17 cellular contexts compared by ENCODE assay signal in the genomic region with DNA sequence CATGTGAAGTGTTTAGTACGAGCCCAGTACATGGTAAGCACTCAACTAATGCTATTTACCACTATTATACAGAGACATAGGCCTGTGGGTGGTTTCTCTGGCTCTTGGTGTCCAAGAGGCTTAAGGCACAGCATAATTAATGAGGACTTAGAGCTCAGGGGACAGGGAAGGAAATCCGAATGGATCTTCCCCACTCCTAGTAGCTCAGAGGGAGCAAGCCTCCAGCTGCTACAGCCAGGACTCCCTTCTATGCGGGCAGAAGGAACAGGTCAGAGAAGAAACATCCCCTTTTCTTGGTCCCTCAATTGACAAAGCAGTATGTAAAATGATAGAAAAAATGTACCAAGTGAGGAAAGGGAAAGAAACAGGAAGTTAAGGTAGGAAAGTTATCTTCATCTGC.
"Had no signal": no experiment of that assay in that cellular context is flagged by ENCODE, and none has a peak within 500 bp of the region (broad histone marks: within the 10 kb centered on the region; RNA-seq: fewer than 3 reads in every experiment).

No MANE protein-coding gene starts in this region.

- FAIRE-seq: endometrium, keratinocyte, pancreas had no signal

- H3K4me3 ChIP-seq: lower lobe of right lung, pancreas, psoas muscle, right atrium auricular region, suprapubic skin, vagina had no signal

- H3K9me3 ChIP-seq: lower lobe of right lung, pancreas, psoas muscle, right atrium auricular region, suprapubic skin, vagina had no signal

- H3K27me3 ChIP-seq: pancreas, right atrium auricular region, suprapubic skin, vagina had no signal

- ATAC-seq: activated naive CD4-positive, alpha-beta T cell treated with anti-CD3 and anti-CD28 coated beads, Interleukin-2, amount 50 U/mL, for 72 hours; lower lobe of right lung; natural killer cell; pancreas; psoas muscle; stimulated activated naive CD8-positive, alpha-beta T cell treated with anti-CD3 and anti-CD28 coated beads, Interleukin-15, amount 100 ng/mL, for 72 hours; WTC11 had no signal

- DNase-seq: activated gamma-delta T cell treated with Interleukin-2 at 50 U/mL for 16 hours; activated T-cell treated with anti-CD3 and anti-CD28 coated beads, Interleukin-2, amount 50 U/mL, for 1 hour; aorta; erythroblast; foreskin fibroblast; lower lobe of right lung; natural killer cell; pancreas; psoas muscle; stimulated activated naive CD8-positive, alpha-beta T cell treated with anti-CD3 and anti-CD28 coated beads, Interleukin-15, amount 100 ng/mL, for 72 hours had no signal

- H3K36me3 ChIP-seq: lower lobe of right lung, pancreas, right atrium auricular region, suprapubic skin, vagina had no signal

- H3K27ac ChIP-seq: lower lobe of right lung, pancreas, psoas muscle, right atrium auricular region, suprapubic skin, vagina had no signal

- H3K4me1 ChIP-seq: lower lobe of right lung, pancreas, psoas muscle, right atrium auricular region, suprapubic skin, vagina had no signal
